Comparison of ENCODE assay signal across 9 cellular contexts in genomic region chr16:66961065-66961744, GRCh38. TPM values are rescaled to one million over a fixed set of nuclear protein-coding genes. Genes with fewer than 3 reads are reported as not detected.
A peak's percentile ranks its signal among the peaks of the same experiment; 100 is the strongest.
DNase-seq lines count a peak whose midpoint lies in the region; ATAC-seq and TF ChIP-seq lines count a peak whose summit lies in the region.
"Had no signal": no experiment of that assay in that cellular context is flagged by ENCODE, and none has a peak within 500 bp of the region (broad histone marks: within the 10 kb centered on the region; RNA-seq: fewer than 3 reads in every experiment).

CES3 (plus strand) TSS chr16:66961266; CDS start chr16:66961308, 42 bp downstream.

- H3K27ac ChIP-seq in DOHH2 (ENCODE audit: low read depth, low read length) (no peak within 1 kb of the TSS), iPS-18a (ENCODE audit: low read length) (no peak within 1 kb of the TSS)
- H3K27ac ChIP-seq: epithelial cell of prostate had no signal

- H3K9ac ChIP-seq in iPS-18a (ENCODE audit: low read length) = no peak within 1 kb of the TSS

- H3K27me3 ChIP-seq in DOHH2 (ENCODE audit: control insufficient read depth, low read length) (peaks cover 4% of the 10 kb centered on the region; the same call in 1 of the 2 replicates), MG63 (no peaks in the 10 kb centered on the region), iPS-18a (ENCODE audit: control insufficient read depth, insufficient read depth, low read length) (no peaks in the 10 kb centered on the region)

- H3K4me3 ChIP-seq in DOHH2 (ENCODE audit: low read length) (peak within 1 kb of the TSS; percentile 72), MG63 (peak within 1 kb of the TSS; percentile 61), astrocyte of the cerebellum (ENCODE audit: low read depth, low read length) (no peak within 1 kb of the TSS), iPS-18a (ENCODE audit: low read length) (peak within 1 kb of the TSS; percentile 54)

- peaks cover 13% of the 10 kb centered on the region for H3K4me1 ChIP-seq in DOHH2 (ENCODE audit: control insufficient read depth, low read length)
- no peaks in the 10 kb centered on the region for H3K4me1 ChIP-seq in iPS-18a (ENCODE audit: control insufficient read depth, low read depth, low read length)

- H3K9me3 ChIP-seq in DOHH2 (ENCODE audit: control insufficient read depth, insufficient read depth, low read length) = no peaks in the 10 kb centered on the region
- no peaks in the 10 kb centered on the region for H3K9me3 ChIP-seq in MG63
- H3K9me3 ChIP-seq in iPS-18a (ENCODE audit: control insufficient read depth, low read depth, low read length) = no peaks in the 10 kb centered on the region

- H3K9me2 ChIP-seq in DOHH2 (replicated peaks; ENCODE audit: control insufficient read depth, low read length) = no peaks in the 10 kb centered on the region

- TF ChIP-seq CTCF in DOHH2 (IDR thresholded peaks at IDR 0.05; ENCODE audit: low read depth, low read length, poor library complexity, severe bottlenecking) = peak; percentile 98
- TF ChIP-seq CTCF in astrocyte of the cerebellum (IDR thresholded peaks at IDR 0.05; ENCODE audit: low read depth, low read length, missing control alignments) = peak; percentile 82

- DNase-seq in MG63 = peak; percentile 79
- DNase-seq in SKM-1 (lab: John Stamatoyannopoulos, UW; ENCODE audit: unreplicated experiment) = peak; percentile 49
- DNase-seq in astrocyte of the cerebellum (ENCODE audit: low read depth) = peak; percentile 32
- peak; percentile 24 to 46 for DNase-seq in stimulated activated CD4-positive, alpha-beta T cell treated with anti-CD3 and anti-CD28 coated beads, Interleukin-15, amount 100 ng/mL, for 1 hour (ENCODE audit: low read depth in 1 of 2, low spot score in 1 of 2)

- no peaks in the 10 kb centered on the region for H3F3A ChIP-seq in DOHH2 (ENCODE audit: control insufficient read depth, insufficient read depth)

- no peaks in the 10 kb centered on the region for H3K79me2 ChIP-seq in DOHH2 (ENCODE audit: control insufficient read depth, low read length)

- in situ Hi-C loops in astrocyte of the cerebellum (cut with HindIII; ENCODE audit: low sequenced_read_pairs) = no loop called here

- peak within 1 kb of the TSS; percentile 72 for H3K4me2 ChIP-seq in DOHH2 (ENCODE audit: low read length)

- H4K20me1 ChIP-seq in DOHH2 (ENCODE audit: control insufficient read depth, insufficient read depth, low read depth, low read length) = no peaks in the 10 kb centered on the region

- ATAC-seq in GM21723 (IDR thresholded peaks at IDR 0.05; ENCODE audit: unreplicated experiment) (peak; percentile 80), HG03571 (IDR thresholded peaks at IDR 0.05; ENCODE audit: unreplicated experiment) (no peak)

- no peaks in the 10 kb centered on the region for H3K36me3 ChIP-seq in DOHH2 (ENCODE audit: control insufficient read depth, low read length)
- H3K36me3 ChIP-seq in MG63 = no peaks in the 10 kb centered on the region
- no peaks in the 10 kb centered on the region for H3K36me3 ChIP-seq in iPS-18a (ENCODE audit: control insufficient read depth, low read depth, low read length)

RNA-seq across cellular contexts. Expression of gene CES3, which starts in this region (rescaled TPM):
- 1.3 and 1.9 TPM in 2 replicates for total RNA-seq in MG63 (2014; rRNA removed; shearing (Covaris generic); ENCODE audit: low replicate concordance)
